In the genomic region with DNA sequence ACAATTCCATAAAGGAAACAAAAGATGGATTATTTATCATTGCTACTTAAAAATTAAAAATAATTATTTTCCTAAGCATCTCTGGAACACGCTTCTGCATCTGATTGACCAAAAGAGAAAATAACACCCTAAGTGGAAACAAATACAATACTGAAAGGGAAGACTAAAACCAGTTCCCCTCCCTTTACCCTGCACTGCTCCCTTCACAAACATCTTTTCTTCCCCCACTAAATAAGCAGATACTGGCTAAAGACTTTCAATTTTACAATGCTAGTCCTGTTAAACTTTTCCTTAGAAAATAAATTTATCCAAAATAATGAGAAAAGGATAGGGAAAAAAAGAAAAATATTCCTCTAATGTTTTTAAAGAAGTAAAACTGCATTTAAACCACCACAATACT, we compare ENCODE assay signal across 2 cellular contexts.
TF ChIP-seq lines count a peak whose summit lies in the region.

No MANE protein-coding gene starts in this region.

TF ChIP-seq in GM23338, 12 proteins besides CTCF, POLR2A, EP300 and RAD21 (continued from another document):
- TF ChIP-seq, protein P1, sequence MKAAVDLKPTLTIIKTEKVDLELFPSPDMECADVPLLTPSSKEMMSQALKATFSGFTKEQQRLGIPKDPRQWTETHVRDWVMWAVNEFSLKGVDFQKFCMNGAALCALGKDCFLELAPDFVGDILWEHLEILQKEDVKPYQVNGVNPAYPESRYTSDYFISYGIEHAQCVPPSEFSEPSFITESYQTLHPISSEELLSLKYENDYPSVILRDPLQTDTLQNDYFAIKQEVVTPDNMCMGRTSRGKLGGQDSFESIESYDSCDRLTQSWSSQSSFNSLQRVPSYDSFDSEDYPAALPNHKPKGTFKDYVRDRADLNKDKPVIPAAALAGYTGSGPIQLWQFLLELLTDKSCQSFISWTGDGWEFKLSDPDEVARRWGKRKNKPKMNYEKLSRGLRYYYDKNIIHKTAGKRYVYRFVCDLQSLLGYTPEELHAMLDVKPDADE (IDR thresholded peaks at IDR 0.05), result no peak
- TF ChIP-seq ZNF114 (CRISPR knock-in tag; IDR thresholded peaks at IDR 0.05) (no peak), JUNB (IDR thresholded peaks at IDR 0.05; ENCODE audit: unreplicated experiment) (no peak), EZH2 (IDR thresholded peaks at IDR 0.05; ENCODE audit: low read depth, unreplicated experiment) (no peak), NANOG (IDR thresholded peaks at IDR 0.05; ENCODE audit: borderline replicate concordance) (no peak), CREB1 (CRISPR knock-in tag; IDR thresholded peaks at IDR 0.05; ENCODE audit: low read depth) (no peak), STAT1 (IDR thresholded peaks at IDR 0.05; ENCODE audit: unreplicated experiment) (no peak), ZNF331 (CRISPR knock-in tag; IDR thresholded peaks at IDR 0.05; ENCODE audit: low read depth) (no peak)
- TF ChIP-seq, protein P2, sequence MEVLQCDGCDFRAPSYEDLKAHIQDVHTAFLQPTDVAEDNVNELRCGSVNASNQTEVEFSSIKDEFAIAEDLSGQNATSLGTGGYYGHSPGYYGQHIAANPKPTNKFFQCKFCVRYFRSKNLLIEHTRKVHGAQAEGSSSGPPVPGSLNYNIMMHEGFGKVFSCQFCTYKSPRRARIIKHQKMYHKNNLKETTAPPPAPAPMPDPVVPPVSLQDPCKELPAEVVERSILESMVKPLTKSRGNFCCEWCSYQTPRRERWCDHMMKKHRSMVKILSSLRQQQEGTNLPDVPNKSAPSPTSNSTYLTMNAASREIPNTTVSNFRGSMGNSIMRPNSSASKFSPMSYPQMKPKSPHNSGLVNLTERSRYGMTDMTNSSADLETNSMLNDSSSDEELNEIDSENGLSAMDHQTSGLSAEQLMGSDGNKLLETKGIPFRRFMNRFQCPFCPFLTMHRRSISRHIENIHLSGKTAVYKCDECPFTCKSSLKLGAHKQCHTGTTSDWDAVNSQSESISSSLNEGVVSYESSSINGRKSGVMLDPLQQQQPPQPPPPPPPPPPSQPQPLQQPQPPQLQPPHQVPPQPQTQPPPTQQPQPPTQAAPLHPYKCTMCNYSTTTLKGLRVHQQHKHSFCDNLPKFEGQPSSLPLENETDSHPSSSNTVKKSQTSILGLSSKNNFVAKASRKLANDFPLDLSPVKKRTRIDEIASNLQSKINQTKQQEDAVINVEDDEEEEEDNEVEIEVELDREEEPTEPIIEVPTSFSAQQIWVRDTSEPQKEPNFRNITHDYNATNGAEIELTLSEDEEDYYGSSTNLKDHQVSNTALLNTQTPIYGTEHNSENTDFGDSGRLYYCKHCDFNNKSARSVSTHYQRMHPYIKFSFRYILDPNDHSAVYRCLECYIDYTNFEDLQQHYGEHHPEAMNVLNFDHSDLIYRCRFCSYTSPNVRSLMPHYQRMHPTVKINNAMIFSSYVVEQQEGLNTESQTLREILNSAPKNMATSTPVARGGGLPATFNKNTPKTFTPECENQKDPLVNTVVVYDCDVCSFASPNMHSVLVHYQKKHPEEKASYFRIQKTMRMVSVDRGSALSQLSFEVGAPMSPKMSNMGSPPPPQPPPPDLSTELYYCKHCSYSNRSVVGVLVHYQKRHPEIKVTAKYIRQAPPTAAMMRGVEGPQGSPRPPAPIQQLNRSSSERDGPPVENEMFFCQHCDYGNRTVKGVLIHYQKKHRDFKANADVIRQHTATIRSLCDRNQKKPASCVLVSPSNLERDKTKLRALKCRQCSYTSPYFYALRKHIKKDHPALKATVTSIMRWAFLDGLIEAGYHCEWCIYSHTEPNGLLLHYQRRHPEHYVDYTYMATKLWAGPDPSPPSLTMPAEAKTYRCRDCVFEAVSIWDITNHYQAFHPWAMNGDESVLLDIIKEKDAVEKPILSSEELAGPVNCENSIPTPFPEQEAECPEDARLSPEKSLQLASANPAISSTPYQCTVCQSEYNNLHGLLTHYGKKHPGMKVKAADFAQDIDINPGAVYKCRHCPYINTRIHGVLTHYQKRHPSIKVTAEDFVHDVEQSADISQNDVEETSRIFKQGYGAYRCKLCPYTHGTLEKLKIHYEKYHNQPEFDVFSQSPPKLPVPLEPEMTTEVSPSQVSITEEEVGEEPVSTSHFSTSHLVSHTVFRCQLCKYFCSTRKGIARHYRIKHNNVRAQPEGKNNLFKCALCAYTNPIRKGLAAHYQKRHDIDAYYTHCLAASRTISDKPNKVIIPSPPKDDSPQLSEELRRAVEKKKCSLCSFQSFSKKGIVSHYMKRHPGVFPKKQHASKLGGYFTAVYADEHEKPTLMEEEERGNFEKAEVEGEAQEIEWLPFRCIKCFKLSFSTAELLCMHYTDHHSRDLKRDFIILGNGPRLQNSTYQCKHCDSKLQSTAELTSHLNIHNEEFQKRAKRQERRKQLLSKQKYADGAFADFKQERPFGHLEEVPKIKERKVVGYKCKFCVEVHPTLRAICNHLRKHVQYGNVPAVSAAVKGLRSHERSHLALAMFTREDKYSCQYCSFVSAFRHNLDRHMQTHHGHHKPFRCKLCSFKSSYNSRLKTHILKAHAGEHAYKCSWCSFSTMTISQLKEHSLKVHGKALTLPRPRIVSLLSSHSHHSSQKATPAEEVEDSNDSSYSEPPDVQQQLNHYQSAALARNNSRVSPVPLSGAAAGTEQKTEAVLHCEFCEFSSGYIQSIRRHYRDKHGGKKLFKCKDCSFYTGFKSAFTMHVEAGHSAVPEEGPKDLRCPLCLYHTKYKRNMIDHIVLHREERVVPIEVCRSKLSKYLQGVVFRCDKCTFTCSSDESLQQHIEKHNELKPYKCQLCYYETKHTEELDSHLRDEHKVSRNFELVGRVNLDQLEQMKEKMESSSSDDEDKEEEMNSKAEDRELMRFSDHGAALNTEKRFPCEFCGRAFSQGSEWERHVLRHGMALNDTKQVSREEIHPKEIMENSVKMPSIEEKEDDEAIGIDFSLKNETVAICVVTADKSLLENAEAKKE (CRISPR knock-in tag; IDR thresholded peaks at IDR 0.05), result no peak
- TF ChIP-seq, protein P3, sequence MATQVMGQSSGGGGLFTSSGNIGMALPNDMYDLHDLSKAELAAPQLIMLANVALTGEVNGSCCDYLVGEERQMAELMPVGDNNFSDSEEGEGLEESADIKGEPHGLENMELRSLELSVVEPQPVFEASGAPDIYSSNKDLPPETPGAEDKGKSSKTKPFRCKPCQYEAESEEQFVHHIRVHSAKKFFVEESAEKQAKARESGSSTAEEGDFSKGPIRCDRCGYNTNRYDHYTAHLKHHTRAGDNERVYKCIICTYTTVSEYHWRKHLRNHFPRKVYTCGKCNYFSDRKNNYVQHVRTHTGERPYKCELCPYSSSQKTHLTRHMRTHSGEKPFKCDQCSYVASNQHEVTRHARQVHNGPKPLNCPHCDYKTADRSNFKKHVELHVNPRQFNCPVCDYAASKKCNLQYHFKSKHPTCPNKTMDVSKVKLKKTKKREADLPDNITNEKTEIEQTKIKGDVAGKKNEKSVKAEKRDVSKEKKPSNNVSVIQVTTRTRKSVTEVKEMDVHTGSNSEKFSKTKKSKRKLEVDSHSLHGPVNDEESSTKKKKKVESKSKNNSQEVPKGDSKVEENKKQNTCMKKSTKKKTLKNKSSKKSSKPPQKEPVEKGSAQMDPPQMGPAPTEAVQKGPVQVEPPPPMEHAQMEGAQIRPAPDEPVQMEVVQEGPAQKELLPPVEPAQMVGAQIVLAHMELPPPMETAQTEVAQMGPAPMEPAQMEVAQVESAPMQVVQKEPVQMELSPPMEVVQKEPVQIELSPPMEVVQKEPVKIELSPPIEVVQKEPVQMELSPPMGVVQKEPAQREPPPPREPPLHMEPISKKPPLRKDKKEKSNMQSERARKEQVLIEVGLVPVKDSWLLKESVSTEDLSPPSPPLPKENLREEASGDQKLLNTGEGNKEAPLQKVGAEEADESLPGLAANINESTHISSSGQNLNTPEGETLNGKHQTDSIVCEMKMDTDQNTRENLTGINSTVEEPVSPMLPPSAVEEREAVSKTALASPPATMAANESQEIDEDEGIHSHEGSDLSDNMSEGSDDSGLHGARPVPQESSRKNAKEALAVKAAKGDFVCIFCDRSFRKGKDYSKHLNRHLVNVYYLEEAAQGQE (IDR thresholded peaks at IDR 0.05; ENCODE audit: unreplicated experiment), result no peak

TF ChIP-seq in WTC11, 78 proteins besides CTCF, POLR2A, EP300 and RAD21 (continued from another document):
- TF ChIP-seq, protein P4, sequence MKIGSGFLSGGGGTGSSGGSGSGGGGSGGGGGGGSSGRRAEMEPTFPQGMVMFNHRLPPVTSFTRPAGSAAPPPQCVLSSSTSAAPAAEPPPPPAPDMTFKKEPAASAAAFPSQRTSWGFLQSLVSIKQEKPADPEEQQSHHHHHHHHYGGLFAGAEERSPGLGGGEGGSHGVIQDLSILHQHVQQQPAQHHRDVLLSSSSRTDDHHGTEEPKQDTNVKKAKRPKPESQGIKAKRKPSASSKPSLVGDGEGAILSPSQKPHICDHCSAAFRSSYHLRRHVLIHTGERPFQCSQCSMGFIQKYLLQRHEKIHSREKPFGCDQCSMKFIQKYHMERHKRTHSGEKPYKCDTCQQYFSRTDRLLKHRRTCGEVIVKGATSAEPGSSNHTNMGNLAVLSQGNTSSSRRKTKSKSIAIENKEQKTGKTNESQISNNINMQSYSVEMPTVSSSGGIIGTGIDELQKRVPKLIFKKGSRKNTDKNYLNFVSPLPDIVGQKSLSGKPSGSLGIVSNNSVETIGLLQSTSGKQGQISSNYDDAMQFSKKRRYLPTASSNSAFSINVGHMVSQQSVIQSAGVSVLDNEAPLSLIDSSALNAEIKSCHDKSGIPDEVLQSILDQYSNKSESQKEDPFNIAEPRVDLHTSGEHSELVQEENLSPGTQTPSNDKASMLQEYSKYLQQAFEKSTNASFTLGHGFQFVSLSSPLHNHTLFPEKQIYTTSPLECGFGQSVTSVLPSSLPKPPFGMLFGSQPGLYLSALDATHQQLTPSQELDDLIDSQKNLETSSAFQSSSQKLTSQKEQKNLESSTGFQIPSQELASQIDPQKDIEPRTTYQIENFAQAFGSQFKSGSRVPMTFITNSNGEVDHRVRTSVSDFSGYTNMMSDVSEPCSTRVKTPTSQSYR (CRISPR knock-in tag; IDR thresholded peaks at IDR 0.05), result no peak
- no peak for TF ChIP-seq KAT7 (CRISPR knock-in tag; IDR thresholded peaks at IDR 0.05; ENCODE audit: borderline replicate concordance)
- TF ChIP-seq ELF4 (CRISPR knock-in tag; IDR thresholded peaks at IDR 0.05; ENCODE audit: low read depth), result no peak
- TF ChIP-seq, protein P5, sequence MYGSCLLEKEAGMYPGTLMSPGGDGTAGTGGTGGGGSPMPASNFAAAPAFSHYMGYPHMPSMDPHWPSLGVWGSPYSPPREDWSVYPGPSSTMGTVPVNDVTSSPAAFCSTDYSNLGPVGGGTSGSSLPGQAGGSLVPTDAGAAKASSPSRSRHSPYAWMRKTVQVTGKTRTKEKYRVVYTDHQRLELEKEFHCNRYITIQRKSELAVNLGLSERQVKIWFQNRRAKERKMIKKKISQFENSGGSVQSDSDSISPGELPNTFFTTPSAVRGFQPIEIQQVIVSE (CRISPR knock-in tag; IDR thresholded peaks at IDR 0.05; ENCODE audit: borderline replicate concordance), result no peak
- TF ChIP-seq, protein P6, sequence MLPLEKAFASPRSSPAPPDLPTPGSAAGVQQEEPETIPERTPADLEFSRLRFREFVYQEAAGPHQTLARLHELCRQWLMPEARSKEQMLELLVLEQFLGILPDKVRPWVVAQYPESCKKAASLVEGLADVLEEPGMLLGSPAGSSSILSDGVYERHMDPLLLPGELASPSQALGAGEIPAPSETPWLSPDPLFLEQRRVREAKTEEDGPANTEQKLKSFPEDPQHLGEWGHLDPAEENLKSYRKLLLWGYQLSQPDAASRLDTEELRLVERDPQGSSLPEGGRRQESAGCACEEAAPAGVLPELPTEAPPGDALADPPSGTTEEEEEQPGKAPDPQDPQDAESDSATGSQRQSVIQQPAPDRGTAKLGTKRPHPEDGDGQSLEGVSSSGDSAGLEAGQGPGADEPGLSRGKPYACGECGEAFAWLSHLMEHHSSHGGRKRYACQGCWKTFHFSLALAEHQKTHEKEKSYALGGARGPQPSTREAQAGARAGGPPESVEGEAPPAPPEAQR (CRISPR knock-in tag; IDR thresholded peaks at IDR 0.05), result no peak
- TF ChIP-seq JAZF1 (CRISPR knock-in tag; IDR thresholded peaks at IDR 0.05), result no peak
- no peak for TF ChIP-seq ZNF423 (CRISPR knock-in tag; IDR thresholded peaks at IDR 0.05)
- TF ChIP-seq, protein P7, sequence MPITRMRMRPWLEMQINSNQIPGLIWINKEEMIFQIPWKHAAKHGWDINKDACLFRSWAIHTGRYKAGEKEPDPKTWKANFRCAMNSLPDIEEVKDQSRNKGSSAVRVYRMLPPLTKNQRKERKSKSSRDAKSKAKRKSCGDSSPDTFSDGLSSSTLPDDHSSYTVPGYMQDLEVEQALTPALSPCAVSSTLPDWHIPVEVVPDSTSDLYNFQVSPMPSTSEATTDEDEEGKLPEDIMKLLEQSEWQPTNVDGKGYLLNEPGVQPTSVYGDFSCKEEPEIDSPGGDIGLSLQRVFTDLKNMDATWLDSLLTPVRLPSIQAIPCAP (CRISPR knock-in tag; IDR thresholded peaks at IDR 0.05), result no peak
- no peak for TF ChIP-seq NFE2L1 (CRISPR knock-in tag; IDR thresholded peaks at IDR 0.05)
- TF ChIP-seq, protein P8, sequence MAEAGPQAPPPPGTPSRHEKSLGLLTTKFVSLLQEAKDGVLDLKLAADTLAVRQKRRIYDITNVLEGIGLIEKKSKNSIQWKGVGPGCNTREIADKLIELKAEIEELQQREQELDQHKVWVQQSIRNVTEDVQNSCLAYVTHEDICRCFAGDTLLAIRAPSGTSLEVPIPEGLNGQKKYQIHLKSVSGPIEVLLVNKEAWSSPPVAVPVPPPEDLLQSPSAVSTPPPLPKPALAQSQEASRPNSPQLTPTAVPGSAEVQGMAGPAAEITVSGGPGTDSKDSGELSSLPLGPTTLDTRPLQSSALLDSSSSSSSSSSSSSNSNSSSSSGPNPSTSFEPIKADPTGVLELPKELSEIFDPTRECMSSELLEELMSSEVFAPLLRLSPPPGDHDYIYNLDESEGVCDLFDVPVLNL (CRISPR knock-in tag; IDR thresholded peaks at IDR 0.05; ENCODE audit: borderline replicate concordance, low read depth), result no peak
- TF ChIP-seq FOXJ3 (CRISPR knock-in tag; IDR thresholded peaks at IDR 0.05; ENCODE audit: borderline replicate concordance), result no peak
- TF ChIP-seq, protein P9, sequence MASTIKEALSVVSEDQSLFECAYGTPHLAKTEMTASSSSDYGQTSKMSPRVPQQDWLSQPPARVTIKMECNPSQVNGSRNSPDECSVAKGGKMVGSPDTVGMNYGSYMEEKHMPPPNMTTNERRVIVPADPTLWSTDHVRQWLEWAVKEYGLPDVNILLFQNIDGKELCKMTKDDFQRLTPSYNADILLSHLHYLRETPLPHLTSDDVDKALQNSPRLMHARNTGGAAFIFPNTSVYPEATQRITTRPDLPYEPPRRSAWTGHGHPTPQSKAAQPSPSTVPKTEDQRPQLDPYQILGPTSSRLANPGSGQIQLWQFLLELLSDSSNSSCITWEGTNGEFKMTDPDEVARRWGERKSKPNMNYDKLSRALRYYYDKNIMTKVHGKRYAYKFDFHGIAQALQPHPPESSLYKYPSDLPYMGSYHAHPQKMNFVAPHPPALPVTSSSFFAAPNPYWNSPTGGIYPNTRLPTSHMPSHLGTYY (CRISPR knock-in tag; IDR thresholded peaks at IDR 0.05), result no peak
